In genomic region chr1:160606611-160607010, GRCh38 we compare ENCODE assay signal across 10 cellular contexts. TPM values are rescaled to one million over a fixed set of nuclear protein-coding genes. Genes with fewer than 3 reads are reported as not detected.
DNase-seq lines count a peak whose midpoint lies in the region; ATAC-seq lines count a peak whose summit lies in the region.
"Had no signal": no experiment of that assay in that cellular context is flagged by ENCODE, and none has a peak within 500 bp of the region (broad histone marks: within the 10 kb centered on the region; RNA-seq: fewer than 3 reads in every experiment).

No MANE protein-coding gene starts in this region.

- H2AFZ ChIP-seq in trophoblast cell (ENCODE audit: insufficient read depth, low read length, poor library complexity): no peak overlapping the region

- H3K27ac Mint-ChIP-seq in activated CD4-positive, alpha-beta T cell treated with anti-CD3 and anti-CD28 coated beads, Interleukin-2, amount 10 ng/mL, durations not matched to agents 7 days and 5 days: peak overlapping the region; percentile 80
- H3K27ac Mint-ChIP-seq in activated naive CD4-positive, alpha-beta T cell treated with anti-CD3 and anti-CD28 coated beads, Interleukin-2, amount 50 U/mL, for 72 hours: peak overlapping the region; percentile 79 to 95

- no peak overlapping the region for H3K14ac ChIP-seq in trophoblast cell (ENCODE audit: low read length)

- no peak overlapping the region for H3K4me3 Mint-ChIP-seq in activated CD4-positive, alpha-beta T cell treated with anti-CD3 and anti-CD28 coated beads, Interleukin-2, amount 10 ng/mL, durations not matched to agents 7 days and 5 days

- peaks cover 56% of the 10 kb centered on the region for H3K4me1 Mint-ChIP-seq in activated CD4-positive, alpha-beta T cell treated with anti-CD3 and anti-CD28 coated beads, Interleukin-2, amount 10 ng/mL, durations not matched to agents 7 days and 5 days

- H3K79me2 ChIP-seq in trophoblast cell (ENCODE audit: control insufficient read depth, insufficient read depth, low read length, poor library complexity): no peaks in the 10 kb centered on the region

- no peak overlapping the region for H2BK120ac ChIP-seq in trophoblast cell (ENCODE audit: insufficient read depth, low read length, poor library complexity)

- no peaks in the 10 kb centered on the region for H3K36me3 ChIP-seq in trophoblast cell (ENCODE audit: control insufficient read depth in 1 of 2, insufficient read depth in 2 of 2, low read length in 2 of 2)

- H3K4me2 ChIP-seq in trophoblast cell (ENCODE audit: low read length): no peak overlapping the region
- H3K4me2 ChIP-seq: A549 had no signal

- no peak overlapping the region for H4K91ac ChIP-seq in trophoblast cell (ENCODE audit: low read depth, low read length)

- H3K9ac ChIP-seq in trophoblast cell (ENCODE audit: low read length): no peak overlapping the region

- DNase-seq in activated CD4-positive, alpha-beta T cell treated with anti-CD3 and anti-CD28 coated beads, Interleukin-2, amount 10 ng/mL, durations not matched to agents 7 days and 5 days: no peak
- no peak for DNase-seq in activated CD4-positive, alpha-beta T cell treated with anti-CD3 and anti-CD28 coated beads, Interleukin-2, amount 50 U/mL, for 48 hours
- DNase-seq in activated naive CD4-positive, alpha-beta T cell treated with anti-CD3 and anti-CD28 coated beads, Interleukin-2, amount 50 U/mL, for 72 hours (ENCODE audit: low spot score in 2 of 2): no peak
- DNase-seq in trophoblast cell: peak; percentile 40 to 80
- DNase-seq in AML-193 (lab: John Stamatoyannopoulos, UW): no peak
- DNase-seq in effector CD4-positive, alpha-beta T cell: no peak

- H3K27ac ChIP-seq in trophoblast cell (ENCODE audit: low read depth, low read length): no peak overlapping the region
- H3K27ac ChIP-seq: A549 had no signal

- no CpG with 5 or more reads among the region's 1 CpG for WGBS in trophoblast cell (ENCODE audit: extremely low coverage, insufficient coverage, insufficient read length)

- H4K12ac ChIP-seq in trophoblast cell (ENCODE audit: low read depth, low read length): no peak overlapping the region

- POLR2A ChIA-PET in activated CD4-positive, alpha-beta T cell treated with anti-CD3 and anti-CD28 coated beads, Interleukin-2, amount 10 ng/mL, durations not matched to agents 7 days and 5 days (lab: Charles Lee): interaction anchor here (1.7 kb wide), 1 partner anchor 56 kb away, joined by 7 read pairs; no protein-coding TSS in a partner anchor

- H3K27me3 ChIP-seq in trophoblast cell (ENCODE audit: insufficient read depth, low read length): no peaks in the 10 kb centered on the region

- H4K8ac ChIP-seq in trophoblast cell (ENCODE audit: low read depth, low read length): no peak overlapping the region

- H3K4ac ChIP-seq in trophoblast cell (ENCODE audit: low read depth, low read length): no peak overlapping the region

- no peak overlapping the region for H2BK5ac ChIP-seq in trophoblast cell (ENCODE audit: low read depth, low read length, poor library complexity)

- H3K9me3 ChIP-seq in trophoblast cell (ENCODE audit: insufficient read depth, low read depth, low read length): no peaks in the 10 kb centered on the region

- no peak overlapping the region for H2BK12ac ChIP-seq in trophoblast cell (ENCODE audit: low read length)

- ATAC-seq in HG02852 (IDR thresholded peaks at IDR 0.05; ENCODE audit: unreplicated experiment): peak; percentile 2
- ATAC-seq in activated naive CD4-positive, alpha-beta T cell treated with anti-CD3 and anti-CD28 coated beads, Interleukin-2, amount 50 U/mL, for 72 hours: no peak
- ATAC-seq in HG03280 (IDR thresholded peaks at IDR 0.05; ENCODE audit: unreplicated experiment): no peak

- H3K36me3 Mint-ChIP-seq in activated CD4-positive, alpha-beta T cell treated with anti-CD3 and anti-CD28 coated beads, Interleukin-2, amount 10 ng/mL, durations not matched to agents 7 days and 5 days (ENCODE audit: low read depth): peaks cover 60% of the 10 kb centered on the region
- peaks cover 43 to 46% of the 10 kb centered on the region in 2 donors for H3K36me3 Mint-ChIP-seq in activated naive CD4-positive, alpha-beta T cell treated with anti-CD3 and anti-CD28 coated beads, Interleukin-2, amount 50 U/mL, for 72 hours

- H3K79me1 ChIP-seq in trophoblast cell (ENCODE audit: low read length): no peaks in the 10 kb centered on the region

- H3K4me3 ChIP-seq in trophoblast cell (ENCODE audit: low read depth, low read length): no peak overlapping the region
- H3K4me3 ChIP-seq: A549 had no signal

- no peaks in the 10 kb centered on the region for H3K27me3 Mint-ChIP-seq in activated CD4-positive, alpha-beta T cell treated with anti-CD3 and anti-CD28 coated beads, Interleukin-2, amount 10 ng/mL, durations not matched to agents 7 days and 5 days

- CTCF ChIA-PET in activated CD4-positive, alpha-beta T cell treated with anti-CD3 and anti-CD28 coated beads, Interleukin-2, amount 10 ng/mL, durations not matched to agents 7 days and 5 days (lab: Charles Lee): interaction anchor here (0.8 to 5.0 kb wide), 24 partner anchors 9 to 252 kb away, joined by 3 to 43 read pairs (median 4); partner anchors contain the start of gene SLAMF6

- no peaks in the 10 kb centered on the region for H3K4me1 ChIP-seq in trophoblast cell (ENCODE audit: control insufficient read depth in 1 of 2, insufficient read depth in 2 of 2, low read length in 2 of 2)
- H3K4me1 ChIP-seq: A549 had no signal

- peaks cover 24% of the 10 kb centered on the region for H3K9me3 Mint-ChIP-seq in activated CD4-positive, alpha-beta T cell treated with anti-CD3 and anti-CD28 coated beads, Interleukin-2, amount 10 ng/mL, durations not matched to agents 7 days and 5 days
- H3K9me3 Mint-ChIP-seq in activated naive CD4-positive, alpha-beta T cell treated with anti-CD3 and anti-CD28 coated beads, Interleukin-2, amount 50 U/mL, for 72 hours: peaks cover 21 to 22% of the 10 kb centered on the region in 2 donors

- no peak overlapping the region for H2AK5ac ChIP-seq in trophoblast cell (ENCODE audit: low read length)

- no peak overlapping the region for H3K23ac ChIP-seq in trophoblast cell (ENCODE audit: low read length)

- H3K18ac ChIP-seq in trophoblast cell (ENCODE audit: low read length): no peak overlapping the region

RNA-seq across cellular contexts. Expression of gene CD84, which starts 27.3 kb away (rescaled TPM):
- 10 to 100 TPM; 14.7 to 16.2 TPM for total RNA-seq in activated CD4-positive, alpha-beta T cell treated with anti-CD3 and anti-CD28 coated beads, Interleukin-2, amount 10 ng/mL, durations not matched to agents 7 days and 5 days
- total RNA-seq in activated naive CD4-positive, alpha-beta T cell treated with anti-CD3 and anti-CD28 coated beads, Interleukin-2, amount 50 U/mL, for 72 hours: 10 to 100 TPM; 14.9 to 37.0 TPM
- not detected in 2 replicates for polyA plus RNA-seq in trophoblast cell (2013)
- total RNA-seq: H4 had no signal
- polyA plus RNA-seq: A549 had no signal

RNA-seq across cellular contexts. Expression of gene SLAMF1, which starts 40.2 kb away (rescaled TPM):
- 10 to 100 TPM; 70.4 to 70.6 TPM for total RNA-seq in activated CD4-positive, alpha-beta T cell treated with anti-CD3 and anti-CD28 coated beads, Interleukin-2, amount 10 ng/mL, durations not matched to agents 7 days and 5 days
- 10 to 100 TPM; 84.3 to 96.3 TPM for total RNA-seq in activated naive CD4-positive, alpha-beta T cell treated with anti-CD3 and anti-CD28 coated beads, Interleukin-2, amount 50 U/mL, for 72 hours
- 0.01 TPM in 1 of 2 replicates, not detected in the other for polyA plus RNA-seq in trophoblast cell (2013)
- total RNA-seq: H4 had no signal
- polyA plus RNA-seq: A549 had no signal

Comparison
In these comparisons a context has a peak if more than half of its experiments do, and no peak if none do; other contexts are left out.
1. DNase-seq: peak in trophoblast cell (2 of 2); none in activated CD4-positive, alpha-beta T cell treated with anti-CD3 and anti-CD28 coated beads, Interleukin-2, amount 10 ng/mL, durations not matched to agents 7 days and 5 days (single experiment), activated CD4-positive, alpha-beta T cell treated with anti-CD3 and anti-CD28 coated beads, Interleukin-2, amount 50 U/mL, for 48 hours (0 of 2), activated naive CD4-positive, alpha-beta T cell treated with anti-CD3 and anti-CD28 coated beads, Interleukin-2, amount 50 U/mL, for 72 hours (0 of 2), AML-193 (0 of 2) and effector CD4-positive, alpha-beta T cell (single experiment).